23 cellular contexts compared by ENCODE assay signal in genomic region chr15:74053497-74053896, GRCh38. TPM values are rescaled to one million over a fixed set of nuclear protein-coding genes. Genes with fewer than 3 reads are reported as not detected.
A peak's percentile ranks its signal among the peaks of the same experiment; 100 is the strongest.
DNase-seq lines count a peak whose midpoint lies in the region; ATAC-seq, FAIRE-seq and TF ChIP-seq lines count a peak whose summit lies in the region.
"Had no signal": no experiment of that assay in that cellular context is flagged by ENCODE, and none has a peak within 500 bp of the region (broad histone marks: within the 10 kb centered on the region; RNA-seq: fewer than 3 reads in every experiment).

No MANE protein-coding gene starts in this region.

- H2AFZ ChIP-seq in astrocyte (ENCODE audit: low read depth, low read length): no peak overlapping the region

- no peak for ATAC-seq in activated CD8-positive, alpha-beta memory T cell treated with anti-CD3 and anti-CD28 coated beads, Interleukin-2, amount 10 ng/mL, durations not matched to agents 7 days and 5 days

- no peaks in the 10 kb centered on the region for H3K79me2 ChIP-seq in astrocyte (ENCODE audit: insufficient read depth, low read length)

- DNase-seq in astrocyte (ENCODE audit: low read depth) (no peak), NCI-H1105 treated with DMSO at 0.1 percent for 48 hours (lab: John Stamatoyannopoulos, UW) (no peak)
- no peak for DNase-seq in activated CD8-positive, alpha-beta memory T cell treated with anti-CD3 and anti-CD28 coated beads, Interleukin-2, amount 10 ng/mL, durations not matched to agents 7 days and 5 days
- DNase-seq in activated naive CD4-positive, alpha-beta T cell treated with anti-CD3 and anti-CD28 coated beads for 36 hours: no peak
- DNase-seq: cortex of kidney; NCI-H187 treated with DMSO at 0.1 percent for 48 hours; NK-92 treated with Interleukin-12 subunit alpha and Interleukin-12 subunit beta, amount 100 ng/mL, for 24 hours had no signal

- H3K9ac ChIP-seq in astrocyte (ENCODE audit: low read length) (no peak overlapping the region), muscle layer of colon (ENCODE audit: low read length) (no peak overlapping the region), subcutaneous abdominal adipose tissue (ENCODE audit: low read length in 5 of 5) (no peak overlapping the region)

- peaks cover 9% of the 10 kb centered on the region for H3K4me1 Mint-ChIP-seq in astrocyte (ENCODE audit: low read depth, unreplicated experiment)
- H3K4me1 Mint-ChIP-seq in activated CD8-positive, alpha-beta memory T cell treated with anti-CD3 and anti-CD28 coated beads, Interleukin-2, amount 10 ng/mL, durations not matched to agents 7 days and 5 days: peaks cover 12% of the 10 kb centered on the region
- H3K4me1 Mint-ChIP-seq in activated naive CD4-positive, alpha-beta T cell treated with anti-CD3 and anti-CD28 coated beads for 36 hours (ENCODE audit: low read depth): peaks cover 6% of the 10 kb centered on the region

- peaks cover 21% of the 10 kb centered on the region for H3K27me3 Mint-ChIP-seq in astrocyte (ENCODE audit: low read depth, unreplicated experiment)
- peaks cover 3% of the 10 kb centered on the region for H3K27me3 Mint-ChIP-seq in activated CD8-positive, alpha-beta memory T cell treated with anti-CD3 and anti-CD28 coated beads, Interleukin-2, amount 10 ng/mL, durations not matched to agents 7 days and 5 days
- H3K27me3 Mint-ChIP-seq in activated naive CD4-positive, alpha-beta T cell treated with anti-CD3 and anti-CD28 coated beads for 36 hours (ENCODE audit: low read depth): no peaks in the 10 kb centered on the region

- H3K4me3 ChIP-seq in HEK293 (ENCODE audit: low read depth, low read length): no peak overlapping the region
- H3K4me3 ChIP-seq in astrocyte (ENCODE audit: insufficient read depth, low read depth, low read length): no peak overlapping the region
- H3K4me3 ChIP-seq in muscle layer of colon (ENCODE audit: low read depth in 1 of 2, low read length in 2 of 2): peak overlapping the region in 1 of 2 donors; percentile 16
- peak overlapping the region; percentile 11 to 59 (median 46) for H3K4me3 ChIP-seq in subcutaneous abdominal adipose tissue (ENCODE audit: low read depth in 1 of 5, low read length in 5 of 5)
- H3K4me3 ChIP-seq: Peyer's patch, suprapubic skin had no signal

- H3K27ac ChIP-seq in HEK293 (ENCODE audit: extremely low read depth, low read depth, low read length): no peak overlapping the region
- no peak overlapping the region for H3K27ac ChIP-seq in astrocyte (ENCODE audit: low read depth, low read length)
- H3K27ac ChIP-seq in muscle layer of colon (ENCODE audit: low read depth, low read length): peak overlapping the region; percentile 44
- no peak overlapping the region for H3K27ac ChIP-seq in subcutaneous abdominal adipose tissue (ENCODE audit: low read depth, low read length)
- H3K27ac ChIP-seq: suprapubic skin had no signal

- H3K9me3 Mint-ChIP-seq in astrocyte (ENCODE audit: unreplicated experiment): no peaks in the 10 kb centered on the region
- H3K9me3 Mint-ChIP-seq in activated CD8-positive, alpha-beta memory T cell treated with anti-CD3 and anti-CD28 coated beads, Interleukin-2, amount 10 ng/mL, durations not matched to agents 7 days and 5 days (ENCODE audit: low read depth): no peaks in the 10 kb centered on the region
- H3K9me3 Mint-ChIP-seq in activated naive CD4-positive, alpha-beta T cell treated with anti-CD3 and anti-CD28 coated beads for 36 hours: no peaks in the 10 kb centered on the region
- H3K9me3 Mint-ChIP-seq: activated naive CD4-positive, alpha-beta T cell treated with anti-CD3 and anti-CD28 coated beads, Interleukin-2, amount 10 ng/mL, durations not matched to agents 7 days and 5 days; activated T-cell treated with anti-CD3 and anti-CD28 coated beads, Interleukin-2, amount 50 U/mL, for 4 hours; CD8-positive, alpha-beta memory T cell had no signal

- no peaks in the 10 kb centered on the region for H3K36me3 Mint-ChIP-seq in astrocyte (ENCODE audit: low read depth, unreplicated experiment)
- no peaks in the 10 kb centered on the region for H3K36me3 Mint-ChIP-seq in activated CD8-positive, alpha-beta memory T cell treated with anti-CD3 and anti-CD28 coated beads, Interleukin-2, amount 10 ng/mL, durations not matched to agents 7 days and 5 days
- no peaks in the 10 kb centered on the region for H3K36me3 Mint-ChIP-seq in activated naive CD4-positive, alpha-beta T cell treated with anti-CD3 and anti-CD28 coated beads for 36 hours (ENCODE audit: low read depth)
- H3K36me3 Mint-ChIP-seq: activated naive CD4-positive, alpha-beta T cell treated with anti-CD3 and anti-CD28 coated beads, Interleukin-2, amount 10 ng/mL, durations not matched to agents 7 days and 5 days had no signal

- intact Hi-C loops in activated naive CD4-positive, alpha-beta T cell treated with anti-CD3 and anti-CD28 coated beads for 36 hours (cut with micrococcal nuclease): loop anchor here (5.0 kb wide), 1 partner anchor 254 kb away; no protein-coding TSS in a partner anchor

- no peak overlapping the region for H3K27ac Mint-ChIP-seq in astrocyte (ENCODE audit: unreplicated experiment)
- no peak overlapping the region for H3K27ac Mint-ChIP-seq in activated CD8-positive, alpha-beta memory T cell treated with anti-CD3 and anti-CD28 coated beads, Interleukin-2, amount 10 ng/mL, durations not matched to agents 7 days and 5 days
- no peak overlapping the region for H3K27ac Mint-ChIP-seq in activated naive CD4-positive, alpha-beta T cell treated with anti-CD3 and anti-CD28 coated beads for 36 hours
- H3K27ac Mint-ChIP-seq: activated naive CD4-positive, alpha-beta T cell treated with anti-CD3 and anti-CD28 coated beads, Interleukin-2, amount 10 ng/mL, durations not matched to agents 7 days and 5 days; CD8-positive, alpha-beta memory T cell had no signal

- H3K4me1 ChIP-seq in HEK293 (ENCODE audit: control insufficient read depth, insufficient read depth, low read length) (no peaks in the 10 kb centered on the region), astrocyte (ENCODE audit: insufficient read depth, low read length) (peaks cover 12% of the 10 kb centered on the region), muscle layer of colon (ENCODE audit: insufficient read depth, low read length) (peaks cover 33% of the 10 kb centered on the region), subcutaneous abdominal adipose tissue (ENCODE audit: control insufficient read depth in 5 of 5, insufficient read depth in 5 of 5, low read length in 5 of 5) (peaks cover 13 to 51% (median 40%) of the 10 kb centered on the region in 5 donors)

- no peaks in the 10 kb centered on the region for H4K20me1 ChIP-seq in astrocyte (ENCODE audit: insufficient read depth, low read length)

- peak overlapping the region; percentile 45 for H3K4me2 ChIP-seq in astrocyte (ENCODE audit: low read length)

- no peaks in the 10 kb centered on the region for H3K9me3 ChIP-seq in HEK293 (ENCODE audit: control insufficient read depth, insufficient read depth, low read depth, low read length)
- no peaks in the 10 kb centered on the region for H3K9me3 ChIP-seq in astrocyte (ENCODE audit: insufficient read depth, low read depth, low read length)
- no peaks in the 10 kb centered on the region for H3K9me3 ChIP-seq in muscle layer of colon (ENCODE audit: low read length)
- no peaks in the 10 kb centered on the region for H3K9me3 ChIP-seq in subcutaneous abdominal adipose tissue (ENCODE audit: control insufficient read depth in 5 of 5, low read length in 5 of 5)
- H3K9me3 ChIP-seq: Peyer's patch, suprapubic skin had no signal

- no peak for FAIRE-seq in astrocyte (lab: Jason Lieb, UNC)

- TF ChIP-seq CTCF in HEK293 (tag by site-specific recombination; IDR thresholded peaks at IDR 0.05): no peak
- TF ChIP-seq CTCF in astrocyte (IDR thresholded peaks at IDR 0.05; ENCODE audit: insufficient read depth, low read depth, low read length): no peak

- H3K27me3 ChIP-seq in astrocyte (ENCODE audit: insufficient read depth, low read length) (no peaks in the 10 kb centered on the region), muscle layer of colon (ENCODE audit: control insufficient read depth in 1 of 2, insufficient read depth in 2 of 2, low read length in 2 of 2) (no peaks in the 10 kb centered on the region), subcutaneous abdominal adipose tissue (ENCODE audit: control insufficient read depth in 5 of 5, insufficient read depth in 4 of 5, low read length in 5 of 5) (no peaks in the 10 kb centered on the region)
- H3K27me3 ChIP-seq: Peyer's patch, suprapubic skin had no signal

- no peaks in the 10 kb centered on the region; a peak in 1 of 3 replicates for H3K36me3 ChIP-seq in HEK293 (ENCODE audit: control insufficient read depth in 2 of 2, insufficient read depth in 1 of 2, low read length in 2 of 2)
- no peaks in the 10 kb centered on the region for H3K36me3 ChIP-seq in astrocyte (ENCODE audit: insufficient read depth, low read length)
- H3K36me3 ChIP-seq in muscle layer of colon (ENCODE audit: insufficient read depth, low read length): no peaks in the 10 kb centered on the region
- H3K36me3 ChIP-seq in subcutaneous abdominal adipose tissue (ENCODE audit: control insufficient read depth in 5 of 5, insufficient read depth in 5 of 5, low read length in 5 of 5): peaks cover 0 to 6% (median 0%) of the 10 kb centered on the region in 5 donors
- H3K36me3 ChIP-seq: Peyer's patch, suprapubic skin had no signal

- POLR2A ChIA-PET in HEK293 (lab: Yijun Ruan, JAX): interaction anchor here (0.9 to 1.0 kb wide), 2 partner anchors 59 to 150 kb away, joined by 3 read pairs; partner anchors contain the start of gene PML

- CTCF ChIA-PET in HEK293 (lab: Yijun Ruan, JAX): interaction anchor here (0.6 to 14.3 kb wide), 25 partner anchors 12 to 404 kb away, joined by 3 to 301 read pairs (median 3); partner anchors contain the start of gene PML
- CTCF ChIA-PET in activated CD8-positive, alpha-beta memory T cell treated with anti-CD3 and anti-CD28 coated beads, Interleukin-2, amount 10 ng/mL, durations not matched to agents 7 days and 5 days (lab: Charles Lee): interaction anchor here (0.8 to 14.2 kb wide), 11 partner anchors 8 to 976 kb away, joined by 3 to 174 read pairs (median 5); no protein-coding TSS in a partner anchor
- CTCF ChIA-PET in activated naive CD4-positive, alpha-beta T cell treated with anti-CD3 and anti-CD28 coated beads for 36 hours (lab: Charles Lee): interaction anchor here (0.7 to 11.8 kb wide), 7 partner anchors 11 to 102 kb away, joined by 3 to 167 read pairs (median 3); no protein-coding TSS in a partner anchor

- no peak overlapping the region for H3K4me3 Mint-ChIP-seq in astrocyte (ENCODE audit: unreplicated experiment)
- no peak overlapping the region for H3K4me3 Mint-ChIP-seq in activated CD8-positive, alpha-beta memory T cell treated with anti-CD3 and anti-CD28 coated beads, Interleukin-2, amount 10 ng/mL, durations not matched to agents 7 days and 5 days
- no peak overlapping the region for H3K4me3 Mint-ChIP-seq in activated naive CD4-positive, alpha-beta T cell treated with anti-CD3 and anti-CD28 coated beads for 36 hours
- H3K4me3 Mint-ChIP-seq: activated naive CD4-positive, alpha-beta T cell treated with anti-CD3 and anti-CD28 coated beads, Interleukin-2, amount 10 ng/mL, durations not matched to agents 7 days and 5 days had no signal

RNA-seq across cellular contexts. Expression of gene GOLGA6A, which starts 28.9 kb away (rescaled TPM):
- 0.30 and 0.31 TPM in 2 replicates for total RNA-seq in astrocyte
- not detected for total RNA-seq in activated CD8-positive, alpha-beta memory T cell treated with anti-CD3 and anti-CD28 coated beads, Interleukin-2, amount 10 ng/mL, durations not matched to agents 7 days and 5 days
- under 1 TPM; 0.14 to 0.84 TPM for total RNA-seq in activated naive CD4-positive, alpha-beta T cell treated with anti-CD3 and anti-CD28 coated beads for 36 hours
- total RNA-seq: activated T-cell treated with anti-CD3 and anti-CD28 coated beads, Interleukin-2, amount 50 U/mL, for 4 hours; endothelial cell of umbilical vein; fibroblast of villous mesenchyme; H4; left ventricle myocardium superior; occipital lobe; right cardiac atrium; SK-MEL-5; T-helper 2 cell treated with Interferon-gamma antibody and Interleukin-4, amounts not matched to agents 100 ng/mL and 5 ng/mL, for 36 hours had no signal

RNA-seq across cellular contexts. Expression of gene PML, which starts 59.0 kb away (rescaled TPM):
- 116 and 119 TPM in 2 replicates for total RNA-seq in astrocyte
- total RNA-seq in activated CD8-positive, alpha-beta memory T cell treated with anti-CD3 and anti-CD28 coated beads, Interleukin-2, amount 10 ng/mL, durations not matched to agents 7 days and 5 days: 100 to 1,000 TPM; 104 to 152 TPM
- 10 to 100 TPM; 69.6 to 70.2 TPM for total RNA-seq in activated naive CD4-positive, alpha-beta T cell treated with anti-CD3 and anti-CD28 coated beads for 36 hours

Comparison
In these comparisons a context has a peak if more than half of its experiments do, and no peak if none do; other contexts are left out.
1. H3K4me3 ChIP-seq: peak in subcutaneous abdominal adipose tissue (5 of 5); none in HEK293 (single experiment) and astrocyte (single experiment).